18 cellular contexts compared by ENCODE assay signal in genomic region chr5:36199620-36200019, GRCh38.
"Had no signal": no experiment of that assay in that cellular context is flagged by ENCODE, and none has a peak within 500 bp of the region (broad histone marks: within the 10 kb centered on the region; RNA-seq: fewer than 3 reads in every experiment).

No MANE protein-coding gene starts in this region.

- H3K27ac ChIP-seq: dorsolateral prefrontal cortex, hepatocyte, left lung, tibial artery, vagina had no signal

- H3K4me3 ChIP-seq: dorsolateral prefrontal cortex, hepatocyte, left lung, mucosa of descending colon, tibial artery, vagina had no signal

- H3K79me2 ChIP-seq: hepatocyte had no signal

- H3K9me3 ChIP-seq: left lung, mucosa of descending colon, tibial artery, vagina had no signal

- H3K4me2 ChIP-seq: hepatocyte had no signal

- DNase-seq: activated CD4-positive, alpha-beta T cell treated with anti-CD3 and anti-CD28 coated beads for 48 hours; activated naive CD8-positive, alpha-beta T cell treated with anti-CD3 and anti-CD28 coated beads, Interleukin-2, amount 10 ng/mL, durations not matched to agents 7 days and 5 days; aorta; dorsolateral prefrontal cortex; endodermal cell; kidney; left lung; mammary epithelial cell; mucosa of descending colon; naive thymus-derived CD4-positive, alpha-beta T cell; stimulated activated CD4-positive, alpha-beta T cell treated with anti-CD3 and anti-CD28 coated beads, Interleukin-4, amount 100 ng/mL, for 24 hours; stimulated activated naive CD4-positive, alpha-beta T cell; T-helper 17 cell; tibial artery had no signal

- H3K4me1 ChIP-seq: vagina had no signal

- FAIRE-seq: bronchial epithelial cell, kidney, TTC549 had no signal

- H3K27me3 ChIP-seq: dorsolateral prefrontal cortex, hepatocyte, left lung, tibial artery, vagina had no signal
